Comparison of ENCODE assay signal across 15 cellular contexts in genomic region chr9:130112244-130113151, GRCh38. TPM values are rescaled to one million over a fixed set of nuclear protein-coding genes. Genes with fewer than 3 reads are reported as not detected.
DNase-seq lines count a peak whose midpoint lies in the region; ATAC-seq and TF ChIP-seq lines count a peak whose summit lies in the region.
"Had no signal": no experiment of that assay in that cellular context is flagged by ENCODE, and none has a peak within 500 bp of the region (broad histone marks: within the 10 kb centered on the region; RNA-seq: fewer than 3 reads in every experiment).

No MANE protein-coding gene starts in this region.

- no peak overlapping the region for H3K4me3 Mint-ChIP-seq in GM23338
- H3K4me3 Mint-ChIP-seq in natural killer cell treated with Interleukin-12 subunit alpha and Interleukin-12 subunit beta and Interleukin-15 and Interleukin-18, amount 100 ng/mL, for 72 hours: peak overlapping the region; percentile 52
- H3K4me3 Mint-ChIP-seq: CD14-positive monocyte had no signal

- no peaks in the 10 kb centered on the region for H3K79me2 ChIP-seq in GM23338 (replicated peaks; ENCODE audit: insufficient read depth)

- peaks cover 6% of the 10 kb centered on the region for H3K36me3 Mint-ChIP-seq in GM23338 (ENCODE audit: low read depth)
- H3K36me3 Mint-ChIP-seq in natural killer cell treated with Interleukin-12 subunit alpha and Interleukin-12 subunit beta and Interleukin-15 and Interleukin-18, amount 100 ng/mL, for 72 hours: peaks cover 12% of the 10 kb centered on the region

- H3K27ac ChIP-seq in GM23338 (ENCODE audit: low read depth) (0 out of 2 replicates have a peak overlapping the region, but pooled peaks have one; percentile 59), WERI-Rb-1 (peak overlapping the region; percentile 72)
- H3K27ac ChIP-seq: KMS-11, neutrophil, SJCRH30, VCaP had no signal

- peaks cover 1% of the 10 kb centered on the region; the same call in 1 of the 2 replicates for H4K20me1 ChIP-seq in GM23338 (replicated peaks; ENCODE audit: insufficient read depth)

- no peaks in the 10 kb centered on the region for H3K27me3 ChIP-seq in GM23338 (ENCODE audit: insufficient read depth)
- H3K27me3 ChIP-seq in WERI-Rb-1 (ENCODE audit: insufficient read depth, low read depth, severe bottlenecking): no peaks in the 10 kb centered on the region
- H3K27me3 ChIP-seq: neutrophil, SJCRH30 had no signal

- ATAC-seq in GM23338: no peak
- ATAC-seq in natural killer cell treated with Interleukin-12 subunit alpha and Interleukin-12 subunit beta and Interleukin-15 and Interleukin-18, amount 100 ng/mL, for 72 hours: peak in 1 of 2 donors; percentile 39

- TF ChIP-seq CTCF in GM23338 (conservative IDR thresholded peaks at IDR 0.05; ENCODE audit: low read depth in 2 of 2): no peak
- TF ChIP-seq CTCF in WERI-Rb-1 (IDR thresholded peaks at IDR 0.05; ENCODE audit: low read depth, low read length): no peak

- no peaks in the 10 kb centered on the region for H3K4me1 ChIP-seq in GM23338 (ENCODE audit: insufficient read depth)

- H3K4me3 ChIP-seq in GM23338 (no peak overlapping the region), WERI-Rb-1 (ENCODE audit: low read depth, low read length) (no peak overlapping the region)
- H3K4me3 ChIP-seq: SJCRH30 had no signal

- no peaks in the 10 kb centered on the region for H3K9me3 ChIP-seq in WERI-Rb-1 (ENCODE audit: severe bottlenecking)
- H3K9me3 ChIP-seq: neutrophil, SJCRH30 had no signal

- H3K27ac Mint-ChIP-seq in GM23338: no peak overlapping the region
- peak overlapping the region; percentile 69 to 84 for H3K27ac Mint-ChIP-seq in natural killer cell treated with Interleukin-12 subunit alpha and Interleukin-12 subunit beta and Interleukin-15 and Interleukin-18, amount 100 ng/mL, for 72 hours

- peaks cover 3% of the 10 kb centered on the region for H3K27me3 Mint-ChIP-seq in GM23338 (ENCODE audit: insufficient read depth, low read depth, poor library complexity)
- H3K27me3 Mint-ChIP-seq in natural killer cell treated with Interleukin-12 subunit alpha and Interleukin-12 subunit beta and Interleukin-15 and Interleukin-18, amount 100 ng/mL, for 72 hours: no peaks in the 10 kb centered on the region

- no peaks in the 10 kb centered on the region for H3K9me3 Mint-ChIP-seq in GM23338
- H3K9me3 Mint-ChIP-seq in natural killer cell treated with Interleukin-12 subunit alpha and Interleukin-12 subunit beta and Interleukin-15 and Interleukin-18, amount 100 ng/mL, for 72 hours: no peaks in the 10 kb centered on the region
- H3K9me3 Mint-ChIP-seq: CD14-positive monocyte had no signal

- H3F3A ChIP-seq in GM23338 (replicated peaks; ENCODE audit: low read depth): peaks cover 2% of the 10 kb centered on the region; the same call in 1 of the 2 replicates

- DNase-seq in GM23338 (ENCODE audit: low spot score) (no peak), NCI-H1436 (lab: John Stamatoyannopoulos, UW) (peak; percentile 40), WERI-Rb-1 (no peak), GDM1 (lab: John Stamatoyannopoulos, UW) (no peak), AG08395 (ENCODE audit: low spot score) (no peak), NCI-H2029 (lab: John Stamatoyannopoulos, UW) (no peak), UCSD-AML1 (lab: John Stamatoyannopoulos, UW; ENCODE audit: unreplicated experiment) (no peak)
- no peak for DNase-seq in natural killer cell treated with Interleukin-12 subunit alpha and Interleukin-12 subunit beta and Interleukin-15 and Interleukin-18, amount 100 ng/mL, for 72 hours (ENCODE audit: low spot score)
- DNase-seq: dermis blood vessel endothelial cell, hypothalamus, SJCRH30 had no signal

- H2AFZ ChIP-seq in GM23338: no peak overlapping the region

- peaks cover 10% of the 10 kb centered on the region; the same call in 1 of the 2 replicates for H3K36me3 ChIP-seq in GM23338 (ENCODE audit: insufficient read depth)
- H3K36me3 ChIP-seq in WERI-Rb-1: peaks cover 18% of the 10 kb centered on the region

- no peaks in the 10 kb centered on the region for H3K9me2 ChIP-seq in GM23338 (ENCODE audit: insufficient read depth)

- H3K4me1 Mint-ChIP-seq in GM23338: peaks cover 8% of the 10 kb centered on the region
- H3K4me1 Mint-ChIP-seq in natural killer cell treated with Interleukin-12 subunit alpha and Interleukin-12 subunit beta and Interleukin-15 and Interleukin-18, amount 100 ng/mL, for 72 hours (ENCODE audit: low read depth in 2 of 2): peaks cover 35 to 40% of the 10 kb centered on the region in 2 donors

- no peak overlapping the region for H3K4me2 ChIP-seq in GM23338
- H3K4me2 ChIP-seq: KMS-11 had no signal

TF ChIP-seq in GM23338, 12 proteins besides CTCF, POLR2A, EP300 and RAD21 (continues in another document):
- no peak for TF ChIP-seq STAT1 (IDR thresholded peaks at IDR 0.05; ENCODE audit: unreplicated experiment)
- no peak for TF ChIP-seq EZH2phosphoT487 (IDR thresholded peaks at IDR 0.05; ENCODE audit: unreplicated experiment)
- no peak for TF ChIP-seq ZNF462 (CRISPR knock-in tag; IDR thresholded peaks at IDR 0.05)
- no peak for TF ChIP-seq JUNB (IDR thresholded peaks at IDR 0.05; ENCODE audit: unreplicated experiment)
- TF ChIP-seq NANOG (IDR thresholded peaks at IDR 0.05; ENCODE audit: borderline replicate concordance): no peak

RNA-seq across cellular contexts. Expression of gene GPR107, which starts 58.8 kb away (rescaled TPM):
- 18.4 and 30.7 TPM in 2 replicates for total RNA-seq in GM23338 (2014; rRNA removed; shearing (Covaris generic))
- 6.2 and 7.3 TPM in 2 replicates for polyA plus RNA-seq in GM23338 (2016; fragmentation: Nextera tagmentation; extraction: Ambion mirVana)
- total RNA-seq in natural killer cell treated with Interleukin-12 subunit alpha and Interleukin-12 subunit beta and Interleukin-15 and Interleukin-18, amount 100 ng/mL, for 72 hours: 10 to 100 TPM; 32.6 to 32.8 TPM

RNA-seq across cellular contexts. Expression of gene NCS1, which starts 59.7 kb away (rescaled TPM):
- 28.8 and 34.3 TPM in 2 replicates for total RNA-seq in GM23338 (2014; rRNA removed; shearing (Covaris generic))
- polyA plus RNA-seq in GM23338 (2016; fragmentation: Nextera tagmentation; extraction: Ambion mirVana): 8.2 and 10.3 TPM in 2 replicates
- total RNA-seq in natural killer cell treated with Interleukin-12 subunit alpha and Interleukin-12 subunit beta and Interleukin-15 and Interleukin-18, amount 100 ng/mL, for 72 hours: 10 to 100 TPM; 31.0 to 38.1 TPM
- polyA plus RNA-seq: CD14-positive monocyte had no signal
